ENCODE assay signal across 23 cellular contexts in the genomic region with DNA sequence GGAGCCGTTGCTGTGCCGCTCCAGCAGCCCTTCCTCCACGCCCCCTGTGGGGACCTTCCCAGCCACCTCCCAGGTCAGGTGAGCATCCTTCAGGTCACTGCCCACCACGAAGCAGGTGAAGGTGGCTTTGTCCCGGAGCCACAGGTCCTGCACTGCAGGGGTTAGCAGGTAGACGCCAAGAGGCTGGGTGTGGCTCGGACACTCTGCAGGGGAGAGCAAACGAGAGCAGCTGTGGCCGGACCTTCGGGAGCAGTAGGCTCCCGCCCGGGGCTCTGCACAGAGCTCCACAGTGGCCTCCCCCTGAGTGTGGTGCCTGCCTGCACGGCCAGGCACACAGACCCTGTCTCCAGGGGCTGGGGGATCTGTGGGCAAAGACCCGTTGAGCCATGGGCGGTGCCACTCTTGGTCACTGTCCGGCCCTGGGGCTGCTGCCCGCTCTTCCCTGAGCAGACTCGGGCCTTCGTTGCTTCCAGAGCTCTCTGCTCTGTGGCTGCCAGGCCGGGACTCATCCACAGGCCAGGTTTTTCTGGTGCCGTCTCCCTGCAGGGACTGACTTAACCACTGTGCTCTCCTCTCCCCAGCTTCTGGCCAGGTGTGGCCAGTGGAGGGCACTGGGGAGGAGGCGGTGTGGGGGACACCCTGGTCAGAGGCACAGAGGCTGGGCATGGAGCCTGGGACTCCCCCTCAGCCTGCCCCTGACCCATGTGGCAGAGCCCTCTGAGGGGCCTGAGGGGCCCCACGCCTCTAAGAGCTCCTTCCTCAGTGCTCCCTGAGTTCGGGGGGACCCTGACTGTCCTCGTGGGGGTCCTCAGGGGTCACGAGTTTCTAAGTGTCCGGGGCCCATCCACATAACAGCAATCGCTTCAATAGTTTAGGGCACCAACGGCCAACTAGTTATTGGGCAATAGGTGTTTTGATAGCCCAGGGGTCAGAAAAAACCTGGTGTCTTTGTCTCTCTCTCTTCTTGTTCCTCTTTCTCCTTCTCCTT.
DNase-seq lines count a peak whose midpoint lies in the region; ATAC-seq, FAIRE-seq and TF ChIP-seq lines count a peak whose summit lies in the region.
"Had no signal": no experiment of that assay in that cellular context is flagged by ENCODE, and none has a peak within 500 bp of the region (broad histone marks: within the 10 kb centered on the region; RNA-seq: fewer than 3 reads in every experiment).

No MANE protein-coding gene starts in this region.

- no peak overlapping the region for H3K4me3 ChIP-seq in coronary artery
- H3K4me3 ChIP-seq: PC-9, skin epidermis, uterus had no signal

- no peak overlapping the region for H3K4me3 Mint-ChIP-seq in activated T-cell treated with anti-CD3 and anti-CD28 coated beads, Interleukin-2, amount 50 U/mL, for 72 hours
- H3K4me3 Mint-ChIP-seq in stimulated activated memory B cell treated with anti-CD40 and anti-IgM and Interleukin-4, amounts not matched to agents 10 μg/mL and 1 μg/mL and 100 μg/mL, for 72 hours = no peak overlapping the region
- H3K4me3 Mint-ChIP-seq: activated T-cell treated with anti-CD3 and anti-CD28 coated beads, Interleukin-2, amount 50 U/mL, for 4 hours; brain; CD4-positive, alpha-beta T cell; naive thymus-derived CD8-positive, alpha-beta T cell had no signal

- DNase-seq in activated T-cell treated with anti-CD3 and anti-CD28 coated beads, Interleukin-2, amount 50 U/mL, for 72 hours = no peak
- no peak for DNase-seq in activated T-cell treated with anti-CD3 and anti-CD28 coated beads, Interleukin-2, amount 50 U/mL, for 48 hours
- DNase-seq in coronary artery (ENCODE audit: low spot score) (peak; percentile 67), hippocampal formation (lab: John Stamatoyannopoulos, UW) (no peak), NCI-H1694 (lab: John Stamatoyannopoulos, UW) (no peak), D721Med (ENCODE audit: insufficient read length, low spot score) (no peak)
- DNase-seq: activated CD4-positive, alpha-beta T cell treated with anti-CD3 and anti-CD28 coated beads, Interleukin-2, amount 50 U/mL, for 48 hours; activated T-cell treated with anti-CD3 and anti-CD28 coated beads, Interleukin-2, amount 50 U/mL, for 4 hours; CD4-positive, alpha-beta T cell; NCI-H1105 treated with DMSO at 0.1 percent for 48 hours; NCI-H526 treated with DMSO at 0.1 percent for 48 hours; PC-9; stimulated activated CD4-positive, alpha-beta T cell treated with anti-CD3 and anti-CD28 coated beads, Interleukin-2, amount 100 ng/mL, for 48 hours; T-helper 2 cell; uterus had no signal

- H3K36me3 Mint-ChIP-seq in activated T-cell treated with anti-CD3 and anti-CD28 coated beads, Interleukin-2, amount 50 U/mL, for 72 hours (ENCODE audit: insufficient read depth in 2 of 2) = no peaks in the 10 kb centered on the region
- H3K36me3 Mint-ChIP-seq in stimulated activated memory B cell treated with anti-CD40 and anti-IgM and Interleukin-4, amounts not matched to agents 10 μg/mL and 1 μg/mL and 100 μg/mL, for 72 hours = peaks cover 51% of the 10 kb centered on the region
- H3K36me3 Mint-ChIP-seq: brain; naive thymus-derived CD8-positive, alpha-beta T cell had no signal

- peak; percentile 10 for TF ChIP-seq POLR2A in GM18951 (IDR thresholded peaks at IDR 0.05; ENCODE audit: extremely low read depth, insufficient read depth, insufficient read length)

- in situ Hi-C loops in GM18951 (cut with MboI; ENCODE audit: low sequenced_read_pairs, unreplicated experiment) = no loop called here

- ATAC-seq in activated T-cell treated with anti-CD3 and anti-CD28 coated beads, Interleukin-2, amount 50 U/mL, for 72 hours (replicated peaks in 1 of 2) = no peak
- no peak for ATAC-seq in stimulated activated memory B cell treated with anti-CD40 and anti-IgM and Interleukin-4, amounts not matched to agents 10 μg/mL and 1 μg/mL and 100 μg/mL, for 72 hours
- ATAC-seq: activated T-cell treated with anti-CD3 and anti-CD28 coated beads, Interleukin-2, amount 50 U/mL, for 4 hours; naive thymus-derived CD8-positive, alpha-beta T cell had no signal

- H3K9me3 Mint-ChIP-seq in activated T-cell treated with anti-CD3 and anti-CD28 coated beads, Interleukin-2, amount 50 U/mL, for 72 hours = no peaks in the 10 kb centered on the region
- H3K9me3 Mint-ChIP-seq in stimulated activated memory B cell treated with anti-CD40 and anti-IgM and Interleukin-4, amounts not matched to agents 10 μg/mL and 1 μg/mL and 100 μg/mL, for 72 hours = no peaks in the 10 kb centered on the region
- H3K9me3 Mint-ChIP-seq: activated T-cell treated with anti-CD3 and anti-CD28 coated beads, Interleukin-2, amount 50 U/mL, for 4 hours; CD4-positive, alpha-beta T cell; naive thymus-derived CD8-positive, alpha-beta T cell had no signal

- H3K27ac Mint-ChIP-seq in activated T-cell treated with anti-CD3 and anti-CD28 coated beads, Interleukin-2, amount 50 U/mL, for 72 hours = peak overlapping the region; percentile 20
- H3K27ac Mint-ChIP-seq in stimulated activated memory B cell treated with anti-CD40 and anti-IgM and Interleukin-4, amounts not matched to agents 10 μg/mL and 1 μg/mL and 100 μg/mL, for 72 hours = peak overlapping the region; percentile 41
- H3K27ac Mint-ChIP-seq: brain; CD4-positive, alpha-beta T cell had no signal

- H3K27me3 Mint-ChIP-seq in activated T-cell treated with anti-CD3 and anti-CD28 coated beads, Interleukin-2, amount 50 U/mL, for 72 hours (ENCODE audit: low read depth) = no peaks in the 10 kb centered on the region
- H3K27me3 Mint-ChIP-seq in stimulated activated memory B cell treated with anti-CD40 and anti-IgM and Interleukin-4, amounts not matched to agents 10 μg/mL and 1 μg/mL and 100 μg/mL, for 72 hours = no peaks in the 10 kb centered on the region
- H3K27me3 Mint-ChIP-seq: CD4-positive, alpha-beta T cell; naive thymus-derived CD8-positive, alpha-beta T cell had no signal

- H3K27ac ChIP-seq in coronary artery = no peak overlapping the region
- H3K27ac ChIP-seq: PC-9, skin epidermis, uterus, VCaP had no signal

- H3K4me1 Mint-ChIP-seq in activated T-cell treated with anti-CD3 and anti-CD28 coated beads, Interleukin-2, amount 50 U/mL, for 72 hours (ENCODE audit: low read depth) = no peaks in the 10 kb centered on the region
- H3K4me1 Mint-ChIP-seq in stimulated activated memory B cell treated with anti-CD40 and anti-IgM and Interleukin-4, amounts not matched to agents 10 μg/mL and 1 μg/mL and 100 μg/mL, for 72 hours = peaks cover 4% of the 10 kb centered on the region
- H3K4me1 Mint-ChIP-seq: brain had no signal

- TF ChIP-seq CTCF in coronary artery (IDR thresholded peaks at IDR 0.05) (no peak), D721Med (IDR thresholded peaks at IDR 0.05; ENCODE audit: insufficient read depth, missing control alignments) (no peak)

- no peak for FAIRE-seq in D721Med (lab: Jason Lieb, UNC)
- FAIRE-seq: colon, endothelial cell of umbilical vein had no signal
